In genomic region chr22:38964989-38965388, GRCh38 we compare ENCODE assay signal across 20 cellular contexts. TPM values are rescaled to one million over a fixed set of nuclear protein-coding genes. Genes with fewer than 3 reads are reported as not detected.
DNase-seq lines count a peak whose midpoint lies in the region; ATAC-seq and TF ChIP-seq lines count a peak whose summit lies in the region.
"Had no signal": no experiment of that assay in that cellular context is flagged by ENCODE, and none has a peak within 500 bp of the region (broad histone marks: within the 10 kb centered on the region; RNA-seq: fewer than 3 reads in every experiment).

No MANE protein-coding gene starts in this region.

- no peak for ATAC-seq in GM18858 (IDR thresholded peaks at IDR 0.05; ENCODE audit: unreplicated experiment)
- ATAC-seq: CD8-positive, alpha-beta T cell had no signal

- no peak overlapping the region for H3K4me3 Mint-ChIP-seq in dendritic cell treated with granulocyte-macrophage colony-stimulating factor and Interleukin-4, amounts not matched to agents 40 ng/mL and 50 ng/mL, for 4 days
- H3K4me3 Mint-ChIP-seq: B cell; CD8-positive, alpha-beta T cell had no signal

- H3K36me3 ChIP-seq in BLaER1, result no peaks in the 10 kb centered on the region
- H3K36me3 ChIP-seq in neuronal stem cell (replicated peaks in 1 of 2; ENCODE audit: control insufficient read depth in 2 of 2, insufficient read depth in 2 of 2, low read length in 2 of 2), result no peaks in the 10 kb centered on the region
- no peaks in the 10 kb centered on the region for H3K36me3 ChIP-seq in MG63
- H3K36me3 ChIP-seq: Peyer's patch had no signal

- H3K4me3 ChIP-seq in BLaER1 (no peak overlapping the region), neuronal stem cell (ENCODE audit: low read length in 2 of 2) (no peak overlapping the region), MG63 (no peak overlapping the region)
- H3K4me3 ChIP-seq: Peyer's patch had no signal

- H2AFZ ChIP-seq in neuronal stem cell (ENCODE audit: low read length), result no peak overlapping the region

- H2AK5ac ChIP-seq in neuronal stem cell (ENCODE audit: low read depth, low read length), result peak overlapping the region; percentile 86

- H3K9ac ChIP-seq in BLaER1 (peak overlapping the region; percentile 24; the same call in 1 of the 2 replicates), neuronal stem cell (ENCODE audit: low read depth, low read length, poor library complexity) (no peak overlapping the region)

- peak overlapping the region; percentile 73 for H2BK12ac ChIP-seq in neuronal stem cell (ENCODE audit: low read length)

- DNase-seq in GM13977 (ENCODE audit: low spot score) (peak; percentile 19), neuronal stem cell (ENCODE audit: low spot score) (no peak), H4 (ENCODE audit: low spot score) (no peak), MG63 (no peak)
- DNase-seq in stimulated activated CD4-positive, alpha-beta T cell treated with anti-CD3 and anti-CD28 coated beads, Interleukin-15, amount 100 ng/mL, for 24 hours, result no peak
- DNase-seq: CD8-positive, alpha-beta T cell; DMS79 treated with DMSO at 0.1 percent for 48 hours; NCI-H1105; NCI-H1694; NCI-H446 treated with DMSO at 0.1 percent for 48 hours; NK-92 treated with Interleukin-12 subunit alpha and Interleukin-12 subunit beta, amount 100 ng/mL, for 24 hours had no signal

- peak overlapping the region; percentile 78 for H2BK5ac ChIP-seq in neuronal stem cell (ENCODE audit: low read length)

- H3K4ac ChIP-seq in neuronal stem cell (ENCODE audit: low read length), result peak overlapping the region; percentile 17

- H3K23ac ChIP-seq in neuronal stem cell (ENCODE audit: low read depth, low read length, poor library complexity), result no peak overlapping the region

- H3K27ac Mint-ChIP-seq in dendritic cell treated with granulocyte-macrophage colony-stimulating factor and Interleukin-4, amounts not matched to agents 40 ng/mL and 50 ng/mL, for 4 days, result peak overlapping the region; percentile 79
- H3K27ac Mint-ChIP-seq: B cell; CD8-positive, alpha-beta T cell had no signal

- intact Hi-C loops in dendritic cell treated with granulocyte-macrophage colony-stimulating factor and Interleukin-4, amounts not matched to agents 40 ng/mL and 50 ng/mL, for 4 days (cut with micrococcal nuclease), result loop anchor here (5.0 kb wide), 1 partner anchor 38 kb away; no protein-coding TSS in a partner anchor

- in situ Hi-C loops in GM13977 (cut with MboI; ENCODE audit: low pct_unique_long_range_greater_than_20kb, low sequenced_read_pairs, unreplicated experiment), result no loop called here

- no peak for TF ChIP-seq CTCF in GM13977 (IDR thresholded peaks at IDR 0.05; ENCODE audit: extremely low read depth, insufficient read depth, missing control alignments)

- H3K9me3 ChIP-seq in BLaER1 (no peaks in the 10 kb centered on the region), neuronal stem cell (replicated peaks in 1 of 2; ENCODE audit: control insufficient read depth in 2 of 2, insufficient read depth in 1 of 2, low read depth in 1 of 2, low read length in 2 of 2) (no peaks in the 10 kb centered on the region), MG63 (no peaks in the 10 kb centered on the region)
- H3K9me3 ChIP-seq: Peyer's patch had no signal

- peaks cover 2% of the 10 kb centered on the region for H3K79me1 ChIP-seq in neuronal stem cell (ENCODE audit: low read depth, low read length)

- no CpG with 5 or more reads among the region's 4 CpGs for WGBS in neuronal stem cell (ENCODE audit: extremely low coverage in 2 of 2, insufficient read length in 2 of 2, insufficient replicate concordance in 1 of 2), 2 donors

- peak overlapping the region; percentile 64 for H3K14ac ChIP-seq in neuronal stem cell (ENCODE audit: low read length)

- no peaks in the 10 kb centered on the region for H4K20me1 ChIP-seq in BLaER1

- H3K27ac ChIP-seq in BLaER1, result peak overlapping the region; percentile 3; the same call in 1 of the 2 replicates
- no peak overlapping the region for H3K27ac ChIP-seq in neuronal stem cell (replicated peaks; ENCODE audit: low read length)

- peaks cover 41% of the 10 kb centered on the region for H3K27me3 Mint-ChIP-seq in dendritic cell treated with granulocyte-macrophage colony-stimulating factor and Interleukin-4, amounts not matched to agents 40 ng/mL and 50 ng/mL, for 4 days

- no peak overlapping the region for H2BK120ac ChIP-seq in neuronal stem cell (ENCODE audit: low read depth, low read length)

- H3K27me3 ChIP-seq in BLaER1, result no peaks in the 10 kb centered on the region
- H3K27me3 ChIP-seq in neuronal stem cell (ENCODE audit: control insufficient read depth in 3 of 3, insufficient read depth in 3 of 3, low read depth in 1 of 3, low read length in 3 of 3), result peaks cover 0 to 55% (median 0%) of the 10 kb centered on the region in 3 experiments
- H3K27me3 ChIP-seq in MG63, result 0 out of 2 replicates have a peak, but pooled peaks cover 3% of the 10 kb centered on the region
- H3K27me3 ChIP-seq: Peyer's patch had no signal

- H4K91ac ChIP-seq in neuronal stem cell (ENCODE audit: low read depth, low read length, poor library complexity), result no peak overlapping the region

- H3K4me1 Mint-ChIP-seq in dendritic cell treated with granulocyte-macrophage colony-stimulating factor and Interleukin-4, amounts not matched to agents 40 ng/mL and 50 ng/mL, for 4 days (ENCODE audit: low read depth), result peaks cover 66% of the 10 kb centered on the region

- H3K36me3 Mint-ChIP-seq in dendritic cell treated with granulocyte-macrophage colony-stimulating factor and Interleukin-4, amounts not matched to agents 40 ng/mL and 50 ng/mL, for 4 days (ENCODE audit: low read depth), result no peaks in the 10 kb centered on the region
- H3K36me3 Mint-ChIP-seq: CD8-positive, alpha-beta T cell had no signal

- H3K9me3 Mint-ChIP-seq in dendritic cell treated with granulocyte-macrophage colony-stimulating factor and Interleukin-4, amounts not matched to agents 40 ng/mL and 50 ng/mL, for 4 days, result no peaks in the 10 kb centered on the region
- H3K9me3 Mint-ChIP-seq: CD8-positive, alpha-beta T cell had no signal

- no peak overlapping the region for H4K8ac ChIP-seq in neuronal stem cell (ENCODE audit: low read depth, low read length)

- peak overlapping the region; percentile 76 for H3K18ac ChIP-seq in neuronal stem cell (ENCODE audit: low read length)

- H3K4me2 ChIP-seq in BLaER1, result peak overlapping the region; percentile 70
- H3K4me2 ChIP-seq in neuronal stem cell (ENCODE audit: insufficient read depth, low read length, poor library complexity, severe bottlenecking), result no peak overlapping the region

- H2BK15ac ChIP-seq in neuronal stem cell (ENCODE audit: low read length), result peak overlapping the region; percentile 25

- H3K4me1 ChIP-seq in BLaER1 (peaks cover 59% of the 10 kb centered on the region), neuronal stem cell (ENCODE audit: control insufficient read depth in 2 of 2, insufficient read depth in 1 of 2, low read depth in 1 of 2, low read length in 2 of 2) (peaks cover 0 to 10% of the 10 kb centered on the region in 2 donors)

RNA-seq across cellular contexts. Expression of gene APOBEC3A, which starts 7.6 kb away (rescaled TPM):
- polyA plus RNA-seq in neuronal stem cell (2013, experiment 1 of 2), result not detected
- polyA plus RNA-seq in neuronal stem cell (2013, experiment 2 of 2), result not detected
- not detected in 2 replicates for total RNA-seq in H4 (2014; rRNA removed; shearing (Covaris generic))
- not detected in 2 replicates for total RNA-seq in MG63 (2014; rRNA removed; shearing (Covaris generic); ENCODE audit: low replicate concordance)
- total RNA-seq: A172; B cell; CD8-positive, alpha-beta T cell; H7; LHCN-M2; SK-MEL-5 had no signal

RNA-seq across cellular contexts. Expression of gene APOBEC3B, which starts 17.2 kb away (rescaled TPM):
- 2.9 TPM for polyA plus RNA-seq in neuronal stem cell (2013, experiment 1 of 2)
- polyA plus RNA-seq in neuronal stem cell (2013, experiment 2 of 2), result 2.8 TPM
- total RNA-seq in H4 (2014; rRNA removed; shearing (Covaris generic)), result 8.4 and 13.6 TPM in 2 replicates
- total RNA-seq in MG63 (2014; rRNA removed; shearing (Covaris generic); ENCODE audit: low replicate concordance), result 3.6 and 4.5 TPM in 2 replicates

RNA-seq across cellular contexts. Expression of gene APOBEC3C, which starts 49.1 kb away (rescaled TPM):
- 18.7 TPM for polyA plus RNA-seq in neuronal stem cell (2013, experiment 1 of 2)
- polyA plus RNA-seq in neuronal stem cell (2013, experiment 2 of 2), result 20.6 TPM
- total RNA-seq in H4 (2014; rRNA removed; shearing (Covaris generic)), result 7.2 and 8.0 TPM in 2 replicates
- total RNA-seq in MG63 (2014; rRNA removed; shearing (Covaris generic); ENCODE audit: low replicate concordance), result 2.0 and 2.1 TPM in 2 replicates

RNA-seq across cellular contexts. Expression of gene APOBEC3D, which starts 55.9 kb away (rescaled TPM):
- polyA plus RNA-seq in neuronal stem cell (2013, experiment 1 of 2), result 1.2 TPM
- polyA plus RNA-seq in neuronal stem cell (2013, experiment 2 of 2), result 1.2 TPM
- 0.84 and 1.1 TPM in 2 replicates for total RNA-seq in H4 (2014; rRNA removed; shearing (Covaris generic))
- not detected in 2 replicates for total RNA-seq in MG63 (2014; rRNA removed; shearing (Covaris generic); ENCODE audit: low replicate concordance)
